In the genomic region with DNA sequence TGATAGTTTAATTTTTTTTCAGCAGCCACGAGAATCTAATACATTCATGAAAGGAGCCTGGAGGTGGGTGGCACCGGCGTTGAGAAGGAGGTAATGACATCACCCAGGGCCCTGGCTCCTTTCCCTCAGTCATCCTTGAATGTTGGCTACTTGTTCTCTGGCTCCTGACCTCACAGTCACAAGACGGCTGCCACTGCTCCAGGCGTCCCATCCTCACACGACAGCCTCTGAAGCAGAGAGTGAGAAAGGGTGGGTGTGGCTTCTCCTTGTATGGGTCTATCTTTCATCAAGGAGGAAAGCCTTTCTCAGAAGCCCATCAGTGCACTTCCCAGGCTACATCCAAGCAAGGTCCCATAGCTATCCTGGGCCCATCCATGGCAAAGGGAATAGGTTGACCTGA, we compare ENCODE assay signal across 11 cellular contexts.
DNase-seq lines count a peak whose midpoint lies in the region; TF ChIP-seq lines count a peak whose summit lies in the region.
"Had no signal": no experiment of that assay in that cellular context is flagged by ENCODE, and none has a peak within 500 bp of the region (broad histone marks: within the 10 kb centered on the region; RNA-seq: fewer than 3 reads in every experiment).

No MANE protein-coding gene starts in this region.

- H3K36me3 ChIP-seq in BLaER1 (no peaks in the 10 kb centered on the region), neuronal stem cell (replicated peaks in 1 of 2; ENCODE audit: control insufficient read depth in 2 of 2, insufficient read depth in 2 of 2, low read length in 2 of 2) (no peaks in the 10 kb centered on the region)
- no peaks in the 10 kb centered on the region for H3K36me3 ChIP-seq in BLaER1 treated with 17β-estradiol and CSF1 and Interleukin-3, amounts not matched to agents 10 nM and 100 nM
- H3K36me3 ChIP-seq: BE2C had no signal

- H3K4me2 ChIP-seq in BLaER1 (peak overlapping the region; percentile 44; the same call in 1 of the 2 replicates), neuronal stem cell (ENCODE audit: insufficient read depth, low read length, poor library complexity, severe bottlenecking) (no peak overlapping the region)
- H3K4me2 ChIP-seq in BLaER1 treated with 17β-estradiol and CSF1 and Interleukin-3, amounts not matched to agents 10 nM and 100 nM, result peak overlapping the region in 6 of 11 experiments; percentile 8 to 54 (median 52); a peak in 7 of 22 replicates
- H3K4me2 ChIP-seq: A549 had no signal

- WGBS in neuronal stem cell (ENCODE audit: extremely low coverage in 2 of 2, insufficient read length in 2 of 2, insufficient replicate concordance in 1 of 2), 2 donors, result no CpG with 5 or more reads among the region's 6 CpGs

- no peak overlapping the region for H2BK5ac ChIP-seq in neuronal stem cell (ENCODE audit: low read length)

- no peak overlapping the region for H4K8ac ChIP-seq in neuronal stem cell (ENCODE audit: low read depth, low read length)

- no peak overlapping the region for H3K4ac ChIP-seq in neuronal stem cell (ENCODE audit: low read length)

- H3K9ac ChIP-seq in BLaER1, result no peak overlapping the region
- no peak overlapping the region for H3K9ac ChIP-seq in BLaER1 treated with 17β-estradiol and CSF1 and Interleukin-3, amounts not matched to agents 10 nM and 100 nM
- peak overlapping the region; percentile 72 for H3K9ac ChIP-seq in neuronal stem cell (ENCODE audit: low read depth, low read length, poor library complexity)

- peak; percentile 36 for DNase-seq in chondrocyte (ENCODE audit: low spot score)
- DNase-seq in neuronal stem cell (ENCODE audit: low spot score), result no peak
- DNase-seq in substantia nigra (lab: John Stamatoyannopoulos, UW), result no peak
- no peak for DNase-seq in activated T-cell treated with anti-CD3 and anti-CD28 coated beads for 4 hours
- DNase-seq: BE2C, DMS53, GF-D8, HCEC 1CT had no signal

- H3K4me1 ChIP-seq in BLaER1 (peaks cover 26% of the 10 kb centered on the region), neuronal stem cell (ENCODE audit: control insufficient read depth in 2 of 2, insufficient read depth in 1 of 2, low read depth in 1 of 2, low read length in 2 of 2) (peaks cover 0 to 7% of the 10 kb centered on the region in 2 donors)
- peaks cover 0 to 24% (median 16%) of the 10 kb centered on the region in 10 experiments; a peak in 13 of 20 replicates for H3K4me1 ChIP-seq in BLaER1 treated with 17β-estradiol and CSF1 and Interleukin-3, amounts not matched to agents 10 nM and 100 nM
- H3K4me1 ChIP-seq: A549 had no signal

- H3K27me3 ChIP-seq in BLaER1 (no peaks in the 10 kb centered on the region), neuronal stem cell (ENCODE audit: control insufficient read depth in 3 of 3, insufficient read depth in 3 of 3, low read depth in 1 of 3, low read length in 3 of 3) (peaks cover 0 to 11% (median 0%) of the 10 kb centered on the region in 3 experiments)
- H3K27me3 ChIP-seq in BLaER1 treated with 17β-estradiol and CSF1 and Interleukin-3, amounts not matched to agents 10 nM and 100 nM, result no peaks in the 10 kb centered on the region
- H3K27me3 ChIP-seq: BE2C had no signal

- peak overlapping the region; percentile 33 for H2BK12ac ChIP-seq in neuronal stem cell (ENCODE audit: low read length)

- H3K36me3 Mint-ChIP-seq in chondrocyte (ENCODE audit: low read depth), result no peaks in the 10 kb centered on the region

- peaks cover 16% of the 10 kb centered on the region for H3K27me3 Mint-ChIP-seq in chondrocyte (ENCODE audit: low read depth)

- no peak overlapping the region for H2BK15ac ChIP-seq in neuronal stem cell (ENCODE audit: low read length)

- H3K9me3 ChIP-seq in BLaER1, result peaks cover 5% of the 10 kb centered on the region; the same call in 1 of the 2 replicates
- H3K9me3 ChIP-seq in BLaER1 treated with 17β-estradiol and CSF1 and Interleukin-3, amounts not matched to agents 10 nM and 100 nM (replicated peaks in 1 of 11), result peaks cover under 1 to 7% (median 4%) of the 10 kb centered on the region in 11 experiments; a peak in 13 of 22 replicates
- peaks cover 0 to 3% of the 10 kb centered on the region in 2 donors for H3K9me3 ChIP-seq in neuronal stem cell (replicated peaks in 1 of 2; ENCODE audit: control insufficient read depth in 2 of 2, insufficient read depth in 1 of 2, low read depth in 1 of 2, low read length in 2 of 2)
- H3K9me3 ChIP-seq: A549, BE2C had no signal

- H4K91ac ChIP-seq in neuronal stem cell (ENCODE audit: low read depth, low read length, poor library complexity), result no peak overlapping the region

- no peak overlapping the region for H3K27ac Mint-ChIP-seq in chondrocyte (ENCODE audit: unreplicated experiment)

- no peaks in the 10 kb centered on the region for H3K79me1 ChIP-seq in neuronal stem cell (ENCODE audit: low read depth, low read length)

- no peak overlapping the region for H3K4me3 Mint-ChIP-seq in chondrocyte (ENCODE audit: unreplicated experiment)

- peaks cover 4% of the 10 kb centered on the region for H3K9me3 Mint-ChIP-seq in chondrocyte (ENCODE audit: low read depth)

- no peaks in the 10 kb centered on the region for H4K20me1 ChIP-seq in BLaER1
- no peaks in the 10 kb centered on the region; a peak in 2 of 22 replicates for H4K20me1 ChIP-seq in BLaER1 treated with 17β-estradiol and CSF1 and Interleukin-3, amounts not matched to agents 10 nM and 100 nM

- no peaks in the 10 kb centered on the region for H3K4me1 Mint-ChIP-seq in chondrocyte (ENCODE audit: low read depth)

- no peak overlapping the region for H2AFZ ChIP-seq in neuronal stem cell (ENCODE audit: low read length)

- H3K4me3 ChIP-seq in BLaER1 (no peak overlapping the region), neuronal stem cell (ENCODE audit: low read length in 2 of 2) (no peak overlapping the region)
- no peak overlapping the region for H3K4me3 ChIP-seq in BLaER1 treated with 17β-estradiol and CSF1 and Interleukin-3, amounts not matched to agents 10 nM and 100 nM
- H3K4me3 ChIP-seq: A549 had no signal

- H2AK5ac ChIP-seq in neuronal stem cell (ENCODE audit: low read depth, low read length), result peak overlapping the region; percentile 8

- no peak for TF ChIP-seq CTCF in chondrocyte (IDR thresholded peaks at IDR 0.05)

- H3K18ac ChIP-seq in neuronal stem cell (ENCODE audit: low read length), result no peak overlapping the region

- no peak overlapping the region for H2BK120ac ChIP-seq in neuronal stem cell (ENCODE audit: low read depth, low read length)

- H3K23ac ChIP-seq in neuronal stem cell (ENCODE audit: low read depth, low read length, poor library complexity), result no peak overlapping the region

- H3K27ac ChIP-seq in BLaER1, result peak overlapping the region; percentile 7; the same call in 1 of the 2 replicates
- no peak overlapping the region for H3K27ac ChIP-seq in BLaER1 treated with 17β-estradiol and CSF1 and Interleukin-3, amounts not matched to agents 10 nM and 100 nM
- no peak overlapping the region for H3K27ac ChIP-seq in neuronal stem cell (replicated peaks; ENCODE audit: low read length)
- H3K27ac ChIP-seq in substantia nigra (ENCODE audit: low read depth, low read length, poor library complexity, severe bottlenecking), result no peak overlapping the region
- H3K27ac ChIP-seq: A549 had no signal

- H3K14ac ChIP-seq in neuronal stem cell (ENCODE audit: low read length), result peak overlapping the region; percentile 84
